ENCODE assay signal across 8 cellular contexts in the genomic region with DNA sequence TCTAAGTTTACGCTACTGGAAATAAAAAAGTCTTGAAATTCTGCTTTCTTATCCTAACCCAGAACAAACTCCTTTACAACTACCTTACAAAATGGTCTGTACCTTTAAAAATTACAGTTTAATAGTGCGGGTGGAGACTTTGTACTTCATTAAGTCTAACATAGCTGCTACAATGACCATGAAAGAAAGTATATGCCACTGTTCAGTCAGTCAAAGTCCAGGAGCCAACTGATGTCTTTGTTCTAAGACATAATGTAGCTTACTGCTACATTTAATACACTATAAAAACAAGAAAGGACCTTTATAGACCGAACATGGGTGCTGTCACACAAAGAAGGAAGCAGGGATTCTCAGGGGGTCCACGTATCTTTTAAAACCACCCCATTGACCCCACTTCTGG. TPM values are rescaled to one million over a fixed set of nuclear protein-coding genes. Genes with fewer than 3 reads are reported as not detected.
"Had no signal": no experiment of that assay in that cellular context is flagged by ENCODE, and none has a peak within 500 bp of the region (broad histone marks: within the 10 kb centered on the region; RNA-seq: fewer than 3 reads in every experiment).

No MANE protein-coding gene starts in this region.

- H3K4me1 Mint-ChIP-seq: GM23338, H9 had no signal

- ATAC-seq: GM23338, HepG2 had no signal

- H3K4me3 ChIP-seq: GM23338 had no signal

- H3K27ac Mint-ChIP-seq: H9, IgD-negative memory B cell had no signal

- H3K27ac ChIP-seq: HL-60 had no signal

- H3K9me3 Mint-ChIP-seq: GM23338, H9, IgD-negative memory B cell had no signal

- H2AFZ ChIP-seq: GM23338 had no signal

- DNase-seq: H9, HCEC 1CT, KBM-7 had no signal

- H3K4me3 Mint-ChIP-seq: GM23338, H9, IgD-negative memory B cell had no signal

- H3K27me3 Mint-ChIP-seq: IgD-negative memory B cell had no signal

- H3K4me2 ChIP-seq: GM23338 had no signal

RNA-seq across cellular contexts. Expression of a gene that starts 45.2 kb away (rescaled TPM):
- total RNA-seq: GM23338, H1, H9, HepG2 had no signal
